8 cellular contexts compared by ENCODE assay signal in the genomic region with DNA sequence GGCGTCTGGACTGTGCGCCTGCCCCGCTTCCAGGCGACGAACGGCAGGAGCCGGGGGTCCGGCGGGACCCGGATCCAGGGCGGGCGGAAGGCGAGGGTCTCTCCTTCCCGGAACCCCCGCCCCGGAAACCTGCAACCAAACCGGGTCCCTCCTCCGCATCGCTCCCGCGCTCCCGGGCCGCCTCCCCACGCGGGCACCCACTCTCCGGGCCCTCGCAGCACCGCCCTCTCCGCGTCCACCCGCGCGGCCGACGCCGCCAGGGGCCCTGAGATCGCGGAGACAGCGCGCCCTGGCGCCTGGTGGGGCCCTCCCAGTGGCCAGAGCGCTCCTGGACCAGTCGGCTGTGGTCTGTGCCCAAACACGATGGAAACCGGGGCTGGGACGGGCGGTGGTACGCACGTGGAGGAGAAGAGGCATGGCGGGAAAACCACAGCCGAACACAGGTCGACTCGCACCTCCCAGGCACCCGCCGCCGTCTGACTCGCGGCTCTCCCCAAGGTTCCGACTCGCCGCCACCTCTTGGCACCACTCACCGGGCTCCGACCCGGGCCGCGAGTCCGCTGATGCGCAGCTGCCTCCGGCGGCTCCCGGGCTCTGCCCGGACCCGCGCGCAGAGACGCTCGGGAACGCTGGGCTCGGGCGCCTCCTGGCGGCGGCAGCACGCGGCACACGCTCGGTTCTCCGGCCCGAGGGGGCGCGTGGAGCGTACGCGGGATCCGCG. TPM values are rescaled to one million over a fixed set of nuclear protein-coding genes. Genes with fewer than 3 reads are reported as not detected.
DNase-seq lines count a peak whose midpoint lies in the region; ATAC-seq and TF ChIP-seq lines count a peak whose summit lies in the region.

No MANE protein-coding gene starts in this region.

- no peaks in the 10 kb centered on the region for H3K9me3 Mint-ChIP-seq in activated T-helper 2 cell treated with anti-CD3 and anti-CD28 coated beads, Interferon-gamma antibody, Interleukin-2, Interleukin-4, amounts not matched to agents 10 μg/mL and 5 μg/mL and 100 μg/mL, durations not matched to agents 14 hours and 24 hours and 36 hours
- no peaks in the 10 kb centered on the region for H3K9me3 Mint-ChIP-seq in neural progenitor cell

- peak overlapping the region; percentile 89 for H2AFZ ChIP-seq in neural progenitor cell (replicated peaks)

- H3K4me1 ChIP-seq in neural progenitor cell, result peaks cover 13% of the 10 kb centered on the region

- no peaks in the 10 kb centered on the region for H3K36me3 Mint-ChIP-seq in activated T-helper 2 cell treated with anti-CD3 and anti-CD28 coated beads, Interferon-gamma antibody, Interleukin-2, Interleukin-4, amounts not matched to agents 10 μg/mL and 5 μg/mL and 100 μg/mL, durations not matched to agents 14 hours and 24 hours and 36 hours (ENCODE audit: low read depth)
- H3K36me3 Mint-ChIP-seq in neural progenitor cell, result no peaks in the 10 kb centered on the region

- peak; percentile 79 for DNase-seq in NCI-H69 (lab: John Stamatoyannopoulos, UW)
- DNase-seq in activated T-helper 2 cell treated with anti-CD3 and anti-CD28 coated beads, Interferon-gamma antibody, Interleukin-2, Interleukin-4, amounts not matched to agents 10 μg/mL and 5 μg/mL and 100 μg/mL, durations not matched to agents 14 hours and 24 hours and 36 hours (ENCODE audit: low spot score), result peak; percentile 57
- peak; percentile 22 for DNase-seq in fibroblast of villous mesenchyme (ENCODE audit: low read depth)
- peak; percentile 89 for DNase-seq in neural progenitor cell (ENCODE audit: low spot score)
- peak in 43 of 49 donors; percentile 34 to 81 (median 58) for DNase-seq in substantia nigra (lab: John Stamatoyannopoulos, UW)
- DNase-seq in HuH-7 (ENCODE audit: low spot score), result no peak
- DNase-seq in NCI-H524 treated with DMSO at 0.1 percent for 48 hours (lab: John Stamatoyannopoulos, UW), result no peak

- peaks cover 78% of the 10 kb centered on the region for H3K27me3 ChIP-seq in neural progenitor cell

- peak overlapping the region; percentile 42 for H3K27ac Mint-ChIP-seq in activated T-helper 2 cell treated with anti-CD3 and anti-CD28 coated beads, Interferon-gamma antibody, Interleukin-2, Interleukin-4, amounts not matched to agents 10 μg/mL and 5 μg/mL and 100 μg/mL, durations not matched to agents 14 hours and 24 hours and 36 hours
- no peak overlapping the region for H3K27ac Mint-ChIP-seq in neural progenitor cell

- H3K9ac ChIP-seq in neural progenitor cell, result no peak overlapping the region

- no peaks in the 10 kb centered on the region for H3K9me3 ChIP-seq in neural progenitor cell (ENCODE audit: low read depth)

- H3K27ac ChIP-seq in neural progenitor cell, result no peak overlapping the region
- peak overlapping the region; percentile 76 for H3K27ac ChIP-seq in substantia nigra (ENCODE audit: low read depth, low read length, poor library complexity, severe bottlenecking)

- peaks cover 30% of the 10 kb centered on the region for H3K4me1 Mint-ChIP-seq in activated T-helper 2 cell treated with anti-CD3 and anti-CD28 coated beads, Interferon-gamma antibody, Interleukin-2, Interleukin-4, amounts not matched to agents 10 μg/mL and 5 μg/mL and 100 μg/mL, durations not matched to agents 14 hours and 24 hours and 36 hours (ENCODE audit: low read depth)
- peaks cover 14% of the 10 kb centered on the region for H3K4me1 Mint-ChIP-seq in neural progenitor cell

- H3K27me3 Mint-ChIP-seq in activated T-helper 2 cell treated with anti-CD3 and anti-CD28 coated beads, Interferon-gamma antibody, Interleukin-2, Interleukin-4, amounts not matched to agents 10 μg/mL and 5 μg/mL and 100 μg/mL, durations not matched to agents 14 hours and 24 hours and 36 hours (ENCODE audit: low read depth), result peaks cover 54% of the 10 kb centered on the region
- peaks cover 60% of the 10 kb centered on the region for H3K27me3 Mint-ChIP-seq in neural progenitor cell (ENCODE audit: insufficient read depth, low read depth)

- peaks cover 50% of the 10 kb centered on the region for H4K20me1 ChIP-seq in neural progenitor cell (ENCODE audit: low read depth)

- peak overlapping the region; percentile 50 for H3K4me3 ChIP-seq in fibroblast of villous mesenchyme (ENCODE audit: low read depth, low read length)
- peak overlapping the region; percentile 51 for H3K4me3 ChIP-seq in neural progenitor cell

- TF ChIP-seq CTCF in fibroblast of villous mesenchyme (IDR thresholded peaks at IDR 0.05; ENCODE audit: insufficient read depth, low read depth, low read length) (peak; percentile 73), neural progenitor cell (IDR thresholded peaks at IDR 0.05) (peak; percentile 96)

- peaks cover 14% of the 10 kb centered on the region for H3F3A ChIP-seq in neural progenitor cell (ENCODE audit: low read depth)

- no peaks in the 10 kb centered on the region for H3K36me3 ChIP-seq in neural progenitor cell

- intact Hi-C loops in activated T-helper 2 cell treated with anti-CD3 and anti-CD28 coated beads, Interferon-gamma antibody, Interleukin-2, Interleukin-4, amounts not matched to agents 10 μg/mL and 5 μg/mL and 100 μg/mL, durations not matched to agents 14 hours and 24 hours and 36 hours (cut with micrococcal nuclease), result loop anchor here (1.0 to 5.0 kb wide), 5 partner anchors 270 to 1139 kb away; a partner anchor contains a TSS

- peak overlapping the region; percentile 67 for H3K4me3 Mint-ChIP-seq in activated T-helper 2 cell treated with anti-CD3 and anti-CD28 coated beads, Interferon-gamma antibody, Interleukin-2, Interleukin-4, amounts not matched to agents 10 μg/mL and 5 μg/mL and 100 μg/mL, durations not matched to agents 14 hours and 24 hours and 36 hours (ENCODE audit: low read depth)
- H3K4me3 Mint-ChIP-seq in neural progenitor cell, result no peak overlapping the region

- H3K4me2 ChIP-seq in neural progenitor cell, result peak overlapping the region; percentile 91

- no peaks in the 10 kb centered on the region for H3K79me2 ChIP-seq in neural progenitor cell (ENCODE audit: low read depth)

- peak; percentile 47 for ATAC-seq in GM18909 (IDR thresholded peaks at IDR 0.05; ENCODE audit: poor library complexity, unreplicated experiment)

RNA-seq across cellular contexts. Expression of a gene that starts 7.9 kb away (rescaled TPM):
- total RNA-seq in activated T-helper 2 cell treated with anti-CD3 and anti-CD28 coated beads, Interferon-gamma antibody, Interleukin-2, Interleukin-4, amounts not matched to agents 10 μg/mL and 5 μg/mL and 100 μg/mL, durations not matched to agents 14 hours and 24 hours and 36 hours, result not detected in 2 replicates
- total RNA-seq in fibroblast of villous mesenchyme, result not detected in 2 replicates
- not detected in 2 replicates for total RNA-seq in neural progenitor cell (ENCODE audit: low replicate concordance)

Comparison
In these comparisons a context has a peak if more than half of its experiments do, and no peak if none do; other contexts are left out.
1. DNase-seq: peak in NCI-H69 (single experiment), activated T-helper 2 cell treated with anti-CD3 and anti-CD28 coated beads, Interferon-gamma antibody, Interleukin-2, Interleukin-4, amounts not matched to agents 10 μg/mL and 5 μg/mL and 100 μg/mL, durations not matched to agents 14 hours and 24 hours and 36 hours (single experiment), fibroblast of villous mesenchyme (single experiment), neural progenitor cell (single experiment) and substantia nigra (43 of 49); none in HuH-7 (single experiment) and NCI-H524 treated with DMSO at 0.1 percent for 48 hours (single experiment).